Comparison of ENCODE assay signal across 23 cellular contexts in genomic region chr22:50575426-50575941, GRCh38. TPM values are rescaled to one million over a fixed set of nuclear protein-coding genes. Genes with fewer than 3 reads are reported as not detected.
"Had no signal": no experiment of that assay in that cellular context is flagged by ENCODE, and none has a peak within 500 bp of the region (broad histone marks: within the 10 kb centered on the region; RNA-seq: fewer than 3 reads in every experiment).

No MANE protein-coding gene starts in this region.

- H3K9me3 ChIP-seq: lower lobe of right lung, neutrophil, ovary, prostate gland, sigmoid colon, spleen, suprapubic skin, thoracic aorta, tibial artery, upper lobe of right lung had no signal

- H3K27me3 ChIP-seq: neural progenitor cell, ovary, suprapubic skin, upper lobe of right lung had no signal

- H3K4me3 Mint-ChIP-seq: naive thymus-derived CD8-positive, alpha-beta T cell; neural progenitor cell; stimulated activated effector memory CD8-positive, alpha-beta T cell treated with anti-CD3 and anti-CD28 coated beads, Interleukin-12 subunit alpha, Interleukin-12 subunit beta, amount 100 ng/mL, for 72 hours had no signal

- H3K27ac ChIP-seq: lower lobe of right lung, neural progenitor cell, neutrophil, ovary, prostate gland, sigmoid colon, spleen, suprapubic skin, thoracic aorta, tibial artery, upper lobe of right lung had no signal

- H3K9me3 Mint-ChIP-seq: naive thymus-derived CD8-positive, alpha-beta T cell; nephron; neural progenitor cell; stimulated activated effector memory CD8-positive, alpha-beta T cell treated with anti-CD3 and anti-CD28 coated beads, Interleukin-12 subunit alpha, Interleukin-12 subunit beta, amount 100 ng/mL, for 72 hours had no signal

- ATAC-seq: left cardiac atrium; lower lobe of right lung; naive thymus-derived CD8-positive, alpha-beta T cell; right cardiac atrium; stimulated activated effector memory CD8-positive, alpha-beta T cell treated with anti-CD3 and anti-CD28 coated beads, Interleukin-12 subunit alpha, Interleukin-12 subunit beta, amount 100 ng/mL, for 72 hours; upper lobe of right lung had no signal

- H3K27me3 Mint-ChIP-seq: naive thymus-derived CD8-positive, alpha-beta T cell had no signal

- H3K4me3 ChIP-seq: lower lobe of right lung, neural progenitor cell, ovary, prostate gland, sigmoid colon, spleen, suprapubic skin, thoracic aorta, tibial artery, upper lobe of right lung had no signal

- H3K36me3 ChIP-seq: neural progenitor cell, ovary, prostate gland, thoracic aorta, upper lobe of right lung had no signal

- H3K9ac ChIP-seq: neural progenitor cell had no signal

- DNase-seq: hippocampal formation; left cardiac atrium; lower lobe of right lung; naive thymus-derived CD8-positive, alpha-beta T cell; occipital lobe; ovary; right cardiac atrium; sigmoid colon; spleen; stimulated activated CD4-positive, alpha-beta T cell treated with anti-CD3 and anti-CD28 coated beads, Interleukin-4, amount 100 ng/mL, for 24 hours; stimulated activated naive CD4-positive, alpha-beta T cell treated with Interleukin-2 at 50 U/mL for 16 hours; upper lobe of right lung had no signal

- H3K4me1 Mint-ChIP-seq: neural progenitor cell had no signal

- H3K27ac Mint-ChIP-seq: naive thymus-derived CD8-positive, alpha-beta T cell; nephron; stimulated activated effector memory CD8-positive, alpha-beta T cell treated with anti-CD3 and anti-CD28 coated beads, Interleukin-12 subunit alpha, Interleukin-12 subunit beta, amount 100 ng/mL, for 72 hours had no signal

- H3K4me1 ChIP-seq: lower lobe of right lung, neural progenitor cell, prostate gland had no signal

RNA-seq across cellular contexts. Expression of gene SYCE3, which starts 12.8 kb away (rescaled TPM):
- total RNA-seq: left cardiac atrium; lower lobe of right lung; mammary epithelial cell; mucosa of gallbladder; naive thymus-derived CD8-positive, alpha-beta T cell; occipital lobe; ovary; right cardiac atrium; sigmoid colon; suprapubic skin; thoracic aorta; upper lobe of right lung had no signal
- polyA plus RNA-seq: naive thymus-derived CD8-positive, alpha-beta T cell; ovary; right cardiac atrium; sigmoid colon had no signal

RNA-seq across cellular contexts. Expression of gene MAPK8IP2, which starts 25.1 kb away (rescaled TPM):
- polyA plus RNA-seq: naive thymus-derived CD8-positive, alpha-beta T cell had no signal

RNA-seq across cellular contexts. Expression of gene KLHDC7B, which starts 29.8 kb away (rescaled TPM):
- total RNA-seq: occipital lobe, sigmoid colon, subcutaneous adipose tissue, thoracic aorta had no signal
- polyA plus RNA-seq: right cardiac atrium had no signal
